In genomic region chr19:45643024-45643926, GRCh38 we compare ENCODE assay signal across 2 cellular contexts.
A peak's percentile ranks its signal among the peaks of the same experiment; 100 is the strongest.
TF ChIP-seq lines count a peak whose summit lies in the region.

No MANE protein-coding gene starts in this region.

TF ChIP-seq in HEK293, 187 proteins besides CTCF, POLR2A, EP300 and RAD21 (continued from another document and continues in another):
- TF ChIP-seq, protein P1, sequence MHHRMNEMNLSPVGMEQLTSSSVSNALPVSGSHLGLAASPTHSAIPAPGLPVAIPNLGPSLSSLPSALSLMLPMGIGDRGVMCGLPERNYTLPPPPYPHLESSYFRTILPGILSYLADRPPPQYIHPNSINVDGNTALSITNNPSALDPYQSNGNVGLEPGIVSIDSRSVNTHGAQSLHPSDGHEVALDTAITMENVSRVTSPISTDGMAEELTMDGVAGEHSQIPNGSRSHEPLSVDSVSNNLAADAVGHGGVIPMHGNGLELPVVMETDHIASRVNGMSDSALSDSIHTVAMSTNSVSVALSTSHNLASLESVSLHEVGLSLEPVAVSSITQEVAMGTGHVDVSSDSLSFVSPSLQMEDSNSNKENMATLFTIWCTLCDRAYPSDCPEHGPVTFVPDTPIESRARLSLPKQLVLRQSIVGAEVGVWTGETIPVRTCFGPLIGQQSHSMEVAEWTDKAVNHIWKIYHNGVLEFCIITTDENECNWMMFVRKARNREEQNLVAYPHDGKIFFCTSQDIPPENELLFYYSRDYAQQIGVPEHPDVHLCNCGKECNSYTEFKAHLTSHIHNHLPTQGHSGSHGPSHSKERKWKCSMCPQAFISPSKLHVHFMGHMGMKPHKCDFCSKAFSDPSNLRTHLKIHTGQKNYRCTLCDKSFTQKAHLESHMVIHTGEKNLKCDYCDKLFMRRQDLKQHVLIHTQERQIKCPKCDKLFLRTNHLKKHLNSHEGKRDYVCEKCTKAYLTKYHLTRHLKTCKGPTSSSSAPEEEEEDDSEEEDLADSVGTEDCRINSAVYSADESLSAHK (tag by site-specific recombination; IDR thresholded peaks at IDR 0.05) = 0 out of 2 replicates have a peak, but pooled peaks have one; percentile 18
- TF ChIP-seq ZNF660 (tag by site-specific recombination; IDR thresholded peaks at IDR 0.05) = peak; percentile 86
- no peak for TF ChIP-seq ZNF530 (tag by site-specific recombination; IDR thresholded peaks at IDR 0.05; ENCODE audit: low read depth)
- TF ChIP-seq ZNF133 (tag by site-specific recombination; IDR thresholded peaks at IDR 0.05) = no peak
- TF ChIP-seq ZBTB6 (tag by site-specific recombination; IDR thresholded peaks at IDR 0.05) = no peak
- TF ChIP-seq, protein P2, sequence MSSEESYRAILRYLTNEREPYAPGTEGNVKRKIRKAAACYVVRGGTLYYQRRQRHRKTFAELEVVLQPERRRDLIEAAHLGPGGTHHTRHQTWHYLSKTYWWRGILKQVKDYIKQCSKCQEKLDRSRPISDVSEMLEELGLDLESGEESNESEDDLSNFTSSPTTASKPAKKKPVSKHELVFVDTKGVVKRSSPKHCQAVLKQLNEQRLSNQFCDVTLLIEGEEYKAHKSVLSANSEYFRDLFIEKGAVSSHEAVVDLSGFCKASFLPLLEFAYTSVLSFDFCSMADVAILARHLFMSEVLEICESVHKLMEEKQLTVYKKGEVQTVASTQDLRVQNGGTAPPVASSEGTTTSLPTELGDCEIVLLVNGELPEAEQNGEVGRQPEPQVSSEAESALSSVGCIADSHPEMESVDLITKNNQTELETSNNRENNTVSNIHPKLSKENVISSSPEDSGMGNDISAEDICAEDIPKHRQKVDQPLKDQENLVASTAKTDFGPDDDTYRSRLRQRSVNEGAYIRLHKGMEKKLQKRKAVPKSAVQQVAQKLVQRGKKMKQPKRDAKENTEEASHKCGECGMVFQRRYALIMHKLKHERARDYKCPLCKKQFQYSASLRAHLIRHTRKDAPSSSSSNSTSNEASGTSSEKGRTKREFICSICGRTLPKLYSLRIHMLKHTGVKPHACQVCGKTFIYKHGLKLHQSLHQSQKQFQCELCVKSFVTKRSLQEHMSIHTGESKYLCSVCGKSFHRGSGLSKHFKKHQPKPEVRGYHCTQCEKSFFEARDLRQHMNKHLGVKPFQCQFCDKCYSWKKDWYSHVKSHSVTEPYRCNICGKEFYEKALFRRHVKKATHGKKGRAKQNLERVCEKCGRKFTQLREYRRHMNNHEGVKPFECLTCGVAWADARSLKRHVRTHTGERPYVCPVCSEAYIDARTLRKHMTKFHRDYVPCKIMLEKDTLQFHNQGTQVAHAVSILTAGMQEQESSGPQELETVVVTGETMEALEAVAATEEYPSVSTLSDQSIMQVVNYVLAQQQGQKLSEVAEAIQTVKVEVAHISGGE (tag by site-specific recombination; conservative IDR thresholded peaks at IDR 0.05; ENCODE audit: low read depth) = 0 out of 2 replicates have a peak, but pooled peaks have one; percentile 17
- no peak for TF ChIP-seq ZIC2 (tag by site-specific recombination; IDR thresholded peaks at IDR 0.05)
- TF ChIP-seq HOXD13 (CRISPR knock-in tag; IDR thresholded peaks at IDR 0.05; ENCODE audit: borderline replicate concordance) = no peak
- TF ChIP-seq, protein P3, sequence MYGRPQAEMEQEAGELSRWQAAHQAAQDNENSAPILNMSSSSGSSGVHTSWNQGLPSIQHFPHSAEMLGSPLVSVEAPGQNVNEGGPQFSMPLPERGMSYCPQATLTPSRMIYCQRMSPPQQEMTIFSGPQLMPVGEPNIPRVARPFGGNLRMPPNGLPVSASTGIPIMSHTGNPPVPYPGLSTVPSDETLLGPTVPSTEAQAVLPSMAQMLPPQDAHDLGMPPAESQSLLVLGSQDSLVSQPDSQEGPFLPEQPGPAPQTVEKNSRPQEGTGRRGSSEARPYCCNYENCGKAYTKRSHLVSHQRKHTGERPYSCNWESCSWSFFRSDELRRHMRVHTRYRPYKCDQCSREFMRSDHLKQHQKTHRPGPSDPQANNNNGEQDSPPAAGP (tag by site-specific recombination; IDR thresholded peaks at IDR 0.05) = 0 out of 2 replicates have a peak, but pooled peaks have one; percentile 24
- TF ChIP-seq ZBTB17 (tag by site-specific recombination; IDR thresholded peaks at IDR 0.05) = peak; percentile 54
- no peak for TF ChIP-seq AEBP2 (tag by site-specific recombination; IDR thresholded peaks at IDR 0.05; ENCODE audit: borderline replicate concordance)
- TF ChIP-seq GLIS2 (tag by site-specific recombination; IDR thresholded peaks at IDR 0.05) = 0 out of 2 replicates have a peak, but pooled peaks have one; percentile 4
- 0 out of 2 replicates have a peak, but pooled peaks have one; percentile 22 for TF ChIP-seq ZXDB (tag by site-specific recombination; IDR thresholded peaks at IDR 0.05)
- peak; percentile 52; the same call in 1 of the 2 replicates for TF ChIP-seq ZBTB48 (tag by site-specific recombination; IDR thresholded peaks at IDR 0.05)
- TF ChIP-seq ZEB2 (tag by site-specific recombination; IDR thresholded peaks at IDR 0.05) = peak; percentile 21; the same call in 1 of the 2 replicates
- TF ChIP-seq MEIS1 (CRISPR knock-in tag; IDR thresholded peaks at IDR 0.05; ENCODE audit: borderline replicate concordance) = no peak

TF ChIP-seq in GM12878, 131 proteins besides CTCF, POLR2A, EP300 and RAD21 (continued from another document):
- TF ChIP-seq, protein P4, sequence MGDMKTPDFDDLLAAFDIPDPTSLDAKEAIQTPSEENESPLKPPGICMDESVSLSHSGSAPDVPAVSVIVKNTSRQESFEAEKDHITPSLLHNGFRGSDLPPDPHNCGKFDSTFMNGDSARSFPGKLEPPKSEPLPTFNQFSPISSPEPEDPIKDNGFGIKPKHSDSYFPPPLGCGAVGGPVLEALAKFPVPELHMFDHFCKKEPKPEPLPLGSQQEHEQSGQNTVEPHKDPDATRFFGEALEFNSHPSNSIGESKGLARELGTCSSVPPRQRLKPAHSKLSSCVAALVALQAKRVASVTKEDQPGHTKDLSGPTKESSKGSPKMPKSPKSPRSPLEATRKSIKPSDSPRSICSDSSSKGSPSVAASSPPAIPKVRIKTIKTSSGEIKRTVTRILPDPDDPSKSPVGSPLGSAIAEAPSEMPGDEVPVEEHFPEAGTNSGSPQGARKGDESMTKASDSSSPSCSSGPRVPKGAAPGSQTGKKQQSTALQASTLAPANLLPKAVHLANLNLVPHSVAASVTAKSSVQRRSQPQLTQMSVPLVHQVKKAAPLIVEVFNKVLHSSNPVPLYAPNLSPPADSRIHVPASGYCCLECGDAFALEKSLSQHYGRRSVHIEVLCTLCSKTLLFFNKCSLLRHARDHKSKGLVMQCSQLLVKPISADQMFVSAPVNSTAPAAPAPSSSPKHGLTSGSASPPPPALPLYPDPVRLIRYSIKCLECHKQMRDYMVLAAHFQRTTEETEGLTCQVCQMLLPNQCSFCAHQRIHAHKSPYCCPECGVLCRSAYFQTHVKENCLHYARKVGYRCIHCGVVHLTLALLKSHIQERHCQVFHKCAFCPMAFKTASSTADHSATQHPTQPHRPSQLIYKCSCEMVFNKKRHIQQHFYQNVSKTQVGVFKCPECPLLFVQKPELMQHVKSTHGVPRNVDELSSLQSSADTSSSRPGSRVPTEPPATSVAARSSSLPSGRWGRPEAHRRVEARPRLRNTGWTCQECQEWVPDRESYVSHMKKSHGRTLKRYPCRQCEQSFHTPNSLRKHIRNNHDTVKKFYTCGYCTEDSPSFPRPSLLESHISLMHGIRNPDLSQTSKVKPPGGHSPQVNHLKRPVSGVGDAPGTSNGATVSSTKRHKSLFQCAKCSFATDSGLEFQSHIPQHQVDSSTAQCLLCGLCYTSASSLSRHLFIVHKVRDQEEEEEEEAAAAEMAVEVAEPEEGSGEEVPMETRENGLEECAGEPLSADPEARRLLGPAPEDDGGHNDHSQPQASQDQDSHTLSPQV (IDR thresholded peaks at IDR 0.05) = 0 out of 2 replicates have a peak, but pooled peaks have one; percentile 69
- TF ChIP-seq, protein P5, sequence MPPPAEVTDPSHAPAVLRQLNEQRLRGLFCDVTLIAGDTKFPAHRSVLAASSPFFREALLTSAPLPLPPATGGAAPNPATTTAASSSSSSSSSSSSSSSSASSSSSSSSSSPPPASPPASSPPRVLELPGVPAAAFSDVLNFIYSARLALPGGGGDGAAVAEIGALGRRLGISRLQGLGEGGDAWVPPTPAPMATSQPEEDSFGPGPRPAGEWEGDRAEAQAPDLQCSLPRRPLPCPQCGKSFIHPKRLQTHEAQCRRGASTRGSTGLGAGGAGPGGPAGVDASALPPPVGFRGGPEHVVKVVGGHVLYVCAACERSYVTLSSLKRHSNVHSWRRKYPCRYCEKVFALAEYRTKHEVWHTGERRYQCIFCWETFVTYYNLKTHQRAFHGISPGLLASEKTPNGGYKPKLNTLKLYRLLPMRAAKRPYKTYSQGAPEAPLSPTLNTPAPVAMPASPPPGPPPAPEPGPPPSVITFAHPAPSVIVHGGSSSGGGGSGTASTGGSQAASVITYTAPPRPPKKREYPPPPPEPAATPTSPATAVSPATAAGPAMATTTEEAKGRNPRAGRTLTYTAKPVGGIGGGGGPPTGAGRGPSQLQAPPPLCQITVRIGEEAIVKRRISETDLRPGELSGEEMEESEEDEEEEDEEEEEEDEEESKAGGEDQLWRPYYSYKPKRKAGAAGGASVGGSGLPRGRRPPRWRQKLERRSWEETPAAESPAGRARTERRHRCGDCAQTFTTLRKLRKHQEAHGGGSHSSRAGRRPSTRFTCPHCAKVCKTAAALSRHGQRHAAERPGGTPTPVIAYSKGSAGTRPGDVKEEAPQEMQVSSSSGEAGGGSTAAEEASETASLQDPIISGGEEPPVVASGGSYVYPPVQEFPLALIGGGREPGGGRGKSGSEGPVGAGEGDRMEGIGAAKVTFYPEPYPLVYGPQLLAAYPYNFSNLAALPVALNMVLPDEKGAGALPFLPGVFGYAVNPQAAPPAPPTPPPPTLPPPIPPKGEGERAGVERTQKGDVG (CRISPR knock-in tag; IDR thresholded peaks at IDR 0.05) = no peak
- TF ChIP-seq STAT1 (conservative IDR thresholded peaks at IDR 0.05) = 0 out of 2 replicates have a peak, but pooled peaks have one; percentile 19
- TF ChIP-seq IRF4 (IDR thresholded peaks at IDR 0.05; ENCODE audit: low read depth, low read length) = peak; percentile 67; the same call in 1 of the 2 replicates
- TF ChIP-seq ZBTB33 (IDR thresholded peaks at IDR 0.05) = no peak
- TF ChIP-seq ZBED1 (IDR thresholded peaks at IDR 0.05; ENCODE audit: borderline replicate concordance) = no peak
- TF ChIP-seq MEF2B (IDR thresholded peaks at IDR 0.05; ENCODE audit: partially characterized antibody, poor library complexity, severe bottlenecking) = peak; percentile 92
- TF ChIP-seq TARDBP (IDR thresholded peaks at IDR 0.05; ENCODE audit: borderline replicate concordance) = no peak
- 0 out of 2 replicates have a peak, but pooled peaks have one; percentile 17 for TF ChIP-seq ZNF207 (IDR thresholded peaks at IDR 0.05; ENCODE audit: borderline replicate concordance)
- 0 out of 2 replicates have a peak, but pooled peaks have one; percentile 16 for TF ChIP-seq CBFB (IDR thresholded peaks at IDR 0.05; ENCODE audit: low read depth)
- TF ChIP-seq SPI1 (IDR thresholded peaks at IDR 0.05; ENCODE audit: borderline replicate concordance, insufficient read depth, low read depth, low read length) = peak; percentile 29; the same call in 1 of the 2 replicates
- peak; percentile 94 for TF ChIP-seq NR2F1 (conservative IDR thresholded peaks at IDR 0.05)
- TF ChIP-seq ELK1 (IDR thresholded peaks at IDR 0.05; ENCODE audit: low read depth, low read length) = no peak; the same call in 1 of the 2 replicates
